In the genomic region with DNA sequence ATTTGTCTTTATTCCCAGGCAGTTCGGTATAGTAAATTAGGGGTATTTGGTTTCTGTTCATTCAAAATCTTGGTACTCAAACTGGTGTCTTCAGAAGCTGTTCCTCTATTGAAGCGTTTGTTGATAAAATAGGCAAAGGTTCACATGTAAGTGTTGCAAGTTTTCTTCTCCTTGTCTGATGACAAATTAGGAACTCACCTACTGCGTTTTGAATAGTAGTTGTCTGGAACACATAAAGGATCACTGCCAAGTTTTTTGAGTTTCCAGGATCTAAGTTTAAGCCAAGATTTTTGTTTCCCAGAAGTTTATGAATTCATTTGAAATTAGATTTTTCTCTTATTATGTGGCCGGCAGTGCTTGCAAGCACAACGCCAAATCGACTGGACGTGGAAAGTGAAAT, we compare ENCODE assay signal across 28 cellular contexts.
"Had no signal": no experiment of that assay in that cellular context is flagged by ENCODE, and none has a peak within 500 bp of the region (broad histone marks: within the 10 kb centered on the region; RNA-seq: fewer than 3 reads in every experiment).

No MANE protein-coding gene starts in this region.

- H3K4me1 ChIP-seq: left lung, lower lobe of right lung, neural progenitor cell, right atrium auricular region, suprapubic skin, tibial artery, upper lobe of right lung had no signal

- H3K4me1 Mint-ChIP-seq: immature natural killer cell; naive thymus-derived CD8-positive, alpha-beta T cell; neural progenitor cell; stimulated activated naive B cell treated with anti-CD40 and anti-IgM and Interleukin-4, amounts not matched to agents 10 μg/mL and 1 μg/mL and 100 μg/mL, for 72 hours had no signal

- H3K27ac Mint-ChIP-seq: immature natural killer cell; naive thymus-derived CD8-positive, alpha-beta T cell; neural progenitor cell; progenitor cell of endocrine pancreas; stimulated activated naive B cell treated with anti-CD40 and anti-IgM and Interleukin-4, amounts not matched to agents 10 μg/mL and 1 μg/mL and 100 μg/mL, for 72 hours had no signal

- DNase-seq: immature natural killer cell; kidney; left colon; left lung; lower lobe of right lung; mammary epithelial cell; mesenchymal stem cell; naive thymus-derived CD8-positive, alpha-beta T cell; occipital lobe; ovary; stimulated activated CD4-positive, alpha-beta T cell treated with anti-CD3 and anti-CD28 coated beads, Interleukin-12 subunit alpha, Interleukin-12 subunit beta, amount 100 ng/mL, for 4 hours; stimulated activated CD4-positive, alpha-beta T cell treated with anti-CD3 and anti-CD28 coated beads, Interleukin-15, amount 100 ng/mL, for 24 hours; stimulated activated CD4-positive, alpha-beta T cell treated with anti-CD3 and anti-CD28 coated beads, Interleukin-2, amount 100 ng/mL, for 24 hours; stimulated activated CD4-positive, alpha-beta T cell treated with anti-CD3 and anti-CD28 coated beads, Interleukin-4, amount 100 ng/mL, for 1 hour; stimulated activated naive B cell treated with anti-CD40 and anti-IgM and Interleukin-4, amounts not matched to agents 10 μg/mL and 1 μg/mL and 100 μg/mL, for 72 hours; stimulated activated naive CD8-positive, alpha-beta T cell treated with anti-CD3 and anti-CD28 coated beads, Interleukin-15, Interleukin-2, amounts not matched to agents 100 U/mL and 50 U/mL, for 24 hours; stomach; tibial artery; trophoblast cell; upper lobe of right lung had no signal

- H3K27me3 Mint-ChIP-seq: naive thymus-derived CD8-positive, alpha-beta T cell; progenitor cell of endocrine pancreas; stimulated activated naive B cell treated with anti-CD40 and anti-IgM and Interleukin-4, amounts not matched to agents 10 μg/mL and 1 μg/mL and 100 μg/mL, for 72 hours had no signal

- H3K36me3 ChIP-seq: left lung, lower lobe of right lung, neural progenitor cell, neutrophil, ovary, right atrium auricular region, stomach, suprapubic skin, thoracic aorta, tibial artery, upper lobe of right lung had no signal

- H3K27me3 ChIP-seq: left lung, neural progenitor cell, neutrophil, ovary, right atrium auricular region, stomach, suprapubic skin, tibial artery, upper lobe of right lung had no signal

- H3K9me3 Mint-ChIP-seq: immature natural killer cell, nephron, neural progenitor cell had no signal

- H3K36me3 Mint-ChIP-seq: naive thymus-derived CD8-positive, alpha-beta T cell had no signal

- H3K4me2 ChIP-seq: neural progenitor cell had no signal

- H3K4me3 ChIP-seq: left lung, lower lobe of right lung, neural progenitor cell, ovary, right atrium auricular region, skin epidermis, stomach, suprapubic skin, thoracic aorta, tibial artery, upper lobe of right lung had no signal

- H3K9me3 ChIP-seq: left lung, lower lobe of right lung, neutrophil, ovary, right atrium auricular region, stomach, suprapubic skin, thoracic aorta, tibial artery, upper lobe of right lung had no signal

- H3K9ac ChIP-seq: neural progenitor cell had no signal

- H3K27ac ChIP-seq: left lung, lower lobe of right lung, neural progenitor cell, neutrophil, right atrium auricular region, skin epidermis, stomach, suprapubic skin, thoracic aorta, tibial artery, upper lobe of right lung had no signal

- H3K4me3 Mint-ChIP-seq: immature natural killer cell; naive thymus-derived CD8-positive, alpha-beta T cell; nephron; neural progenitor cell; stimulated activated naive B cell treated with anti-CD40 and anti-IgM and Interleukin-4, amounts not matched to agents 10 μg/mL and 1 μg/mL and 100 μg/mL, for 72 hours had no signal

- ATAC-seq: left colon; left lung; lower lobe of right lung; naive thymus-derived CD8-positive, alpha-beta T cell; stimulated activated naive B cell treated with anti-CD40 and anti-IgM and Interleukin-4, amounts not matched to agents 10 μg/mL and 1 μg/mL and 100 μg/mL, for 72 hours; stimulated activated naive CD8-positive, alpha-beta T cell treated with anti-CD3 and anti-CD28 coated beads, Interleukin-15, Interleukin-2, amounts not matched to agents 100 U/mL and 50 U/mL, for 24 hours; upper lobe of right lung had no signal

- H2AFZ ChIP-seq: neural progenitor cell had no signal
